ENCODE assay signal across 8 cellular contexts in genomic region chr16:48156790-48157209, GRCh38. TPM values are rescaled to one million over a fixed set of nuclear protein-coding genes. Genes with fewer than 3 reads are reported as not detected.
DNase-seq lines count a peak whose midpoint lies in the region; ATAC-seq, FAIRE-seq and TF ChIP-seq lines count a peak whose summit lies in the region.

No MANE protein-coding gene starts in this region.

- TF ChIP-seq EP300 in sigmoid colon (IDR thresholded peaks at IDR 0.05), result no peak

- peaks cover 13% of the 10 kb centered on the region for H3K4me1 ChIP-seq in astrocyte (ENCODE audit: insufficient read depth, low read length)
- H3K4me1 ChIP-seq in sigmoid colon, result peaks cover 0 to 5% (median 2%) of the 10 kb centered on the region in 4 donors

- H3K27ac ChIP-seq in astrocyte (ENCODE audit: low read depth, low read length), result no peak overlapping the region
- H3K27ac ChIP-seq in sigmoid colon, result no peak overlapping the region

- ATAC-seq in GM19351 (IDR thresholded peaks at IDR 0.05; ENCODE audit: unreplicated experiment), result peak; percentile 59
- no peak for ATAC-seq in HG03135 (IDR thresholded peaks at IDR 0.05; ENCODE audit: unreplicated experiment)

- TF ChIP-seq CTCF in AG10803 (conservative IDR thresholded peaks at IDR 0.05; ENCODE audit: low read length) (peak; percentile 92), astrocyte (IDR thresholded peaks at IDR 0.05; ENCODE audit: insufficient read depth, low read depth, low read length) (peak; percentile 88), sigmoid colon (IDR thresholded peaks at IDR 0.05) (peak; percentile 44 to 90 (median 68))

- peaks cover 10% of the 10 kb centered on the region for H3K4me1 Mint-ChIP-seq in astrocyte (ENCODE audit: low read depth, unreplicated experiment)

- H3K9me3 ChIP-seq in astrocyte (ENCODE audit: insufficient read depth, low read depth, low read length) (no peaks in the 10 kb centered on the region), sigmoid colon (no peaks in the 10 kb centered on the region)

- H3K4me3 ChIP-seq in AG10803 (ENCODE audit: low read length), result no peak overlapping the region
- no peak overlapping the region for H3K4me3 ChIP-seq in astrocyte (ENCODE audit: insufficient read depth, low read depth, low read length)
- H3K4me3 ChIP-seq in sigmoid colon, result no peak overlapping the region

- TF ChIP-seq POLR2A in sigmoid colon (IDR thresholded peaks at IDR 0.05), result no peak

- 11% methylated on average over 16 of the region's 16 CpGs for WGBS in sigmoid colon, 2 donors

- H3K27me3 ChIP-seq in astrocyte (ENCODE audit: insufficient read depth, low read length) (no peaks in the 10 kb centered on the region), sigmoid colon (peaks cover 0 to 18% (median 8%) of the 10 kb centered on the region in 3 donors)

- peaks cover 3% of the 10 kb centered on the region for H3K9me3 Mint-ChIP-seq in astrocyte (ENCODE audit: unreplicated experiment)

- intact Hi-C loops in sigmoid colon (cut with DNase I), result loop anchor here (1.0 kb wide), 1 partner anchor 1015 kb away; no protein-coding TSS in a partner anchor

- peaks cover 11% of the 10 kb centered on the region for H3K27me3 Mint-ChIP-seq in astrocyte (ENCODE audit: low read depth, unreplicated experiment)

- no peaks in the 10 kb centered on the region for H3K79me2 ChIP-seq in astrocyte (ENCODE audit: insufficient read depth, low read length)

- H4K20me1 ChIP-seq in astrocyte (ENCODE audit: insufficient read depth, low read length), result no peaks in the 10 kb centered on the region

- H2AFZ ChIP-seq in astrocyte (ENCODE audit: low read depth, low read length), result peak overlapping the region; percentile 24

- DNase-seq in AG10803 (ENCODE audit: low read depth), result peak; percentile 75
- DNase-seq in NCI-H146 (lab: John Stamatoyannopoulos, UW), result peak; percentile 37
- DNase-seq in T1000 (lab: John Stamatoyannopoulos, UW), result peak; percentile 54
- DNase-seq in astrocyte (ENCODE audit: low read depth), result peak; percentile 52
- DNase-seq in hepatic stellate cell (ENCODE audit: low spot score), result peak; percentile 75
- DNase-seq in sigmoid colon, result peak; percentile 82

- H3K4me3 Mint-ChIP-seq in astrocyte (ENCODE audit: unreplicated experiment), result no peak overlapping the region

- no peak overlapping the region for H3K9ac ChIP-seq in astrocyte (ENCODE audit: low read length)

- no peak overlapping the region for H3K27ac Mint-ChIP-seq in astrocyte (ENCODE audit: unreplicated experiment)

- H3K36me3 Mint-ChIP-seq in astrocyte (ENCODE audit: low read depth, unreplicated experiment), result no peaks in the 10 kb centered on the region

- H3K36me3 ChIP-seq in astrocyte (ENCODE audit: insufficient read depth, low read length), result no peaks in the 10 kb centered on the region
- H3K36me3 ChIP-seq in sigmoid colon, result no peaks in the 10 kb centered on the region

- H3K4me2 ChIP-seq in astrocyte (ENCODE audit: low read length), result peak overlapping the region; percentile 64

- no peak for FAIRE-seq in astrocyte (lab: Jason Lieb, UNC)

RNA-seq across cellular contexts. Expression of gene ABCC12, which starts 1.0 kb away (rescaled TPM):
- total RNA-seq in astrocyte (not detected in 2 replicates), sigmoid colon (not detected)
- polyA plus RNA-seq in sigmoid colon, result not detected
